In genomic region chr3:165683947-165684346, GRCh38 we compare ENCODE assay signal across 1 cellular context.
TF ChIP-seq lines count a peak whose summit lies in the region.

No MANE protein-coding gene starts in this region.

TF ChIP-seq in A549, 52 proteins besides CTCF, POLR2A, EP300 and RAD21 (continued from another document):
- TF ChIP-seq KDM5A (IDR thresholded peaks at IDR 0.05) (no peak), MAZ (IDR thresholded peaks at IDR 0.05; ENCODE audit: borderline replicate concordance, low read depth, low read length) (no peak), ELK1 (IDR thresholded peaks at IDR 0.05; ENCODE audit: low read depth, low read length) (no peak), NPAS2 (CRISPR knock-in tag; IDR thresholded peaks at IDR 0.05; ENCODE audit: borderline replicate concordance) (no peak)
